Comparison of ENCODE assay signal across 13 cellular contexts in the genomic region with DNA sequence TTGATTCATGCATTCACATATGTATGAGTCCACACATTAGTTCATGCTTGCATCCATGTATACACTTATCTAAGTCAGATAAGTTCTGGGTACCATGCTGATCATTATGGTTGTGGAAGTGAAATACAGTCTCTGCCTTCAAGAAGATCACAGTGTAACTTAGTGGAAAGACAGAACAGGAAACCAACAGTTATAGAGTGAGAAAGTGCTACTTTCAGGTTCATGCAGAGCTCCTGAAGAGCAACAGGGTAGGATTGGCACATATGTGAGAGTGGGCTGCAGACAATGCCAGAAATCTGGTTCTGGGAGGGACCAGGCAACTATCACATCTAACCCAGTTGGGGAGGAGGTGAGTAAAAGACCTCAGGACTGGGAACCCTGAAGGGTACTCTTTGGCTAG. TPM values are rescaled to one million over a fixed set of nuclear protein-coding genes. Genes with fewer than 3 reads are reported as not detected.
DNase-seq lines count a peak whose midpoint lies in the region; ATAC-seq, FAIRE-seq and TF ChIP-seq lines count a peak whose summit lies in the region.
"Had no signal": no experiment of that assay in that cellular context is flagged by ENCODE, and none has a peak within 500 bp of the region (broad histone marks: within the 10 kb centered on the region; RNA-seq: fewer than 3 reads in every experiment).

No MANE protein-coding gene starts in this region.

- DNase-seq in GM12864 (ENCODE audit: low read depth) (peak; percentile 24), GM19239 (ENCODE audit: insufficient read length, low spot score) (peak; percentile 21), NCI-H82 (lab: John Stamatoyannopoulos, UW) (no peak), substantia nigra (lab: John Stamatoyannopoulos, UW) (no peak), RKO (ENCODE audit: low spot score) (no peak), cerebellum (ENCODE audit: low spot score) (no peak)
- DNase-seq: BE2C, kidney, NCI-H748 treated with DMSO at 0.1 percent for 48 hours had no signal

- H3K4me3 ChIP-seq in GM12864 (ENCODE audit: low read depth, low read length), result no peak overlapping the region

- FAIRE-seq in GM19239 (lab: Jason Lieb, UNC), result peak; percentile 90
- FAIRE-seq: kidney had no signal

- no peak for TF ChIP-seq CTCF in GM12864 (IDR thresholded peaks at IDR 0.05; ENCODE audit: low read depth, low read length, missing control alignments)

- no peak overlapping the region for H3K27ac ChIP-seq in substantia nigra (ENCODE audit: low read depth, low read length, poor library complexity, severe bottlenecking)
- H3K27ac ChIP-seq: epithelial cell of prostate, KMS-11 had no signal

- ATAC-seq in HG02798 (IDR thresholded peaks at IDR 0.05; ENCODE audit: poor library complexity, unreplicated experiment), result peak; percentile 96
- ATAC-seq in HG03565 (IDR thresholded peaks at IDR 0.05; ENCODE audit: unreplicated experiment), result peak; percentile 95

RNA-seq across cellular contexts. Expression of a gene that starts 35.4 kb away (rescaled TPM):
- total RNA-seq in cerebellum, result 136 TPM

Comparison
In these comparisons a context has a peak if more than half of its experiments do, and no peak if none do; other contexts are left out.
1. DNase-seq: peak in GM12864 (single experiment) and GM19239 (single experiment); none in NCI-H82 (single experiment), substantia nigra (0 of 49), RKO (single experiment) and cerebellum (single experiment).